12 cellular contexts compared by ENCODE assay signal in genomic region chr12:108596854-108597558, GRCh38. TPM values are rescaled to one million over a fixed set of nuclear protein-coding genes. Genes with fewer than 3 reads are reported as not detected.
DNase-seq lines count a peak whose midpoint lies in the region; ATAC-seq, FAIRE-seq and TF ChIP-seq lines count a peak whose summit lies in the region.
"Had no signal": no experiment of that assay in that cellular context is flagged by ENCODE, and none has a peak within 500 bp of the region (broad histone marks: within the 10 kb centered on the region; RNA-seq: fewer than 3 reads in every experiment).

No MANE protein-coding gene starts in this region.

- no peak for ATAC-seq in A549
- ATAC-seq: activated CD4-positive, alpha-beta T cell treated with anti-CD3 and anti-CD28 coated beads for 36 hours had no signal

- no peak overlapping the region for H3K27ac ChIP-seq in A549
- no peak overlapping the region for H3K27ac ChIP-seq in HEK293 (ENCODE audit: extremely low read depth, low read depth, low read length)
- no peak overlapping the region for H3K27ac ChIP-seq in coronary artery

- no peaks in the 10 kb centered on the region for H3K36me3 ChIP-seq in HEK293 (ENCODE audit: control insufficient read depth in 2 of 2, insufficient read depth in 1 of 2, low read length in 2 of 2)

- no peak for TF ChIP-seq RAD21 in A549 (conservative IDR thresholded peaks at IDR 0.05 in 1 of 2, IDR thresholded peaks at IDR 0.05 in 1 of 2)

- no peaks in the 10 kb centered on the region for H3K4me1 ChIP-seq in A549
- no peaks in the 10 kb centered on the region for H3K4me1 ChIP-seq in HEK293 (ENCODE audit: control insufficient read depth, insufficient read depth, low read length)

- POLR2A ChIA-PET in A549 (lab: Yijun Ruan, JAX) (no interaction called here), HEK293 (lab: Yijun Ruan, JAX) (no interaction called here)

- CTCF ChIA-PET in A549 (lab: Yijun Ruan, JAX) = interaction anchor here (0.6 to 17.9 kb wide), 2 partner anchors 22 to 516 kb away, joined by 4 to 166 read pairs; no protein-coding TSS in a partner anchor
- CTCF ChIA-PET in HEK293 (lab: Yijun Ruan, JAX) = interaction anchor here (0.6 kb wide), 1 partner anchor 706 kb away, joined by 3 read pairs; no protein-coding TSS in a partner anchor

- FAIRE-seq in A549 (lab: Jason Lieb, UNC) = no peak
- FAIRE-seq: colon, G401.6 had no signal

- no peaks in the 10 kb centered on the region for H3K36me3 Mint-ChIP-seq in nephron progenitor cell (ENCODE audit: low read depth)
- H3K36me3 Mint-ChIP-seq: CD14-positive monocyte had no signal

- no peak overlapping the region for H3K4me2 ChIP-seq in A549

- H3K9me3 Mint-ChIP-seq in nephron progenitor cell = no peaks in the 10 kb centered on the region

- no peak overlapping the region for H3K27ac Mint-ChIP-seq in nephron progenitor cell
- H3K27ac Mint-ChIP-seq: activated CD4-positive, alpha-beta T cell treated with anti-CD3 and anti-CD28 coated beads for 36 hours; CD14-positive monocyte had no signal

- peaks cover 30% of the 10 kb centered on the region for H3K4me1 Mint-ChIP-seq in nephron progenitor cell
- H3K4me1 Mint-ChIP-seq: activated CD4-positive, alpha-beta T cell treated with anti-CD3 and anti-CD28 coated beads for 36 hours had no signal

- DNase-seq in A549 (ENCODE audit: low read depth in 1 of 2, low spot score in 1 of 2) (no peak), coronary artery (ENCODE audit: low spot score) (no peak), nephron progenitor cell (no peak), islet precursor cell (no peak), NCI-H1694 (lab: John Stamatoyannopoulos, UW) (no peak), T-helper 9 cell (no peak)
- no peak for DNase-seq in activated CD4-positive, alpha-beta T cell treated with anti-CD3 and anti-CD28 coated beads for 4 hours
- DNase-seq: activated CD4-positive, alpha-beta T cell treated with anti-CD3 and anti-CD28 coated beads for 36 hours had no signal

- H3K27me3 Mint-ChIP-seq in nephron progenitor cell (ENCODE audit: low read depth, poor library complexity) = no peaks in the 10 kb centered on the region
- H3K27me3 Mint-ChIP-seq: activated CD4-positive, alpha-beta T cell treated with anti-CD3 and anti-CD28 coated beads for 36 hours had no signal

- no peak for TF ChIP-seq POLR2A in A549 (IDR thresholded peaks at IDR 0.05; ENCODE audit: low read length)

- TF ChIP-seq EP300 in A549 (IDR thresholded peaks at IDR 0.05) = no peak

- peak overlapping the region; percentile 70 for H3K4me3 Mint-ChIP-seq in nephron progenitor cell
- H3K4me3 Mint-ChIP-seq: activated CD4-positive, alpha-beta T cell treated with anti-CD3 and anti-CD28 coated beads for 36 hours; CD14-positive monocyte had no signal

- no peaks in the 10 kb centered on the region for H3K9me3 ChIP-seq in A549
- H3K9me3 ChIP-seq in HEK293 (ENCODE audit: control insufficient read depth, insufficient read depth, low read depth, low read length) = no peaks in the 10 kb centered on the region

- TF ChIP-seq CTCF in A549 (IDR thresholded peaks at IDR 0.05) (no peak), HEK293 (tag by site-specific recombination; IDR thresholded peaks at IDR 0.05) (no peak), coronary artery (IDR thresholded peaks at IDR 0.05) (no peak), nephron progenitor cell (IDR thresholded peaks at IDR 0.05) (no peak)

- 58% methylated on average over 6 of the region's 10 CpGs for WGBS in A549 (ENCODE audit: missing lambda C conversion rate)

- H3K4me3 ChIP-seq in A549 (no peak overlapping the region), HEK293 (ENCODE audit: low read depth, low read length) (no peak overlapping the region), coronary artery (peak overlapping the region; percentile 61)

TF ChIP-seq in A549, 52 proteins besides CTCF, POLR2A, EP300 and RAD21:
- TF ChIP-seq USF2 (IDR thresholded peaks at IDR 0.05) (peak; percentile 8; the same call in 1 of the 2 replicates), NPAS2 (CRISPR knock-in tag; IDR thresholded peaks at IDR 0.05; ENCODE audit: borderline replicate concordance) (no peak)

TF ChIP-seq in HEK293, 187 proteins besides CTCF, POLR2A, EP300 and RAD21:
- TF ChIP-seq ZNF274 (IDR thresholded peaks at IDR 0.05; ENCODE audit: low read length) (no peak), ZNF274 (tag by site-specific recombination; IDR thresholded peaks at IDR 0.05; ENCODE audit: borderline replicate concordance) (no peak), PATZ1 (tag by site-specific recombination; IDR thresholded peaks at IDR 0.05) (0 out of 2 replicates have a peak, but pooled peaks have one; percentile 33), ZSCAN4 (tag by site-specific recombination; IDR thresholded peaks at IDR 0.05) (0 out of 2 replicates have a peak, but pooled peaks have one; percentile 9), MYNN (tag by site-specific recombination; IDR thresholded peaks at IDR 0.05; ENCODE audit: borderline replicate concordance) (no peak), ZNF223 (tag by site-specific recombination; IDR thresholded peaks at IDR 0.05) (no peak)

RNA-seq across cellular contexts. Expression of gene TMEM119, which starts 0.9 kb away (rescaled TPM):
- not detected in 2 replicates for polyA plus RNA-seq in A549 (2011; rRNA removed)
- not detected in 2 replicates for polyA plus RNA-seq in A549 (2012; cell fraction: cytosol; rRNA removed)
- polyA plus RNA-seq in A549 (2012; cell fraction: nucleus; rRNA removed) = not detected in 2 replicates
- not detected in 3 replicates for polyA plus RNA-seq in A549 (2017; fragmentation: RNase III; extraction: RNeasy Plus Mini Kit Qiagen cat#74134 plus additional on column Dnase treatment)
- not detected in 2 replicates for polyA minus RNA-seq in A549 (2011; rRNA and poly(A)+ RNA removed)

RNA-seq across cellular contexts. Expression of gene ISCU, which starts 34.6 kb away (rescaled TPM):
- polyA plus RNA-seq in A549 (2011; rRNA removed) (174 and 177 TPM in 2 replicates), A549 (2017; fragmentation: RNase III; extraction: RNeasy Plus Mini Kit Qiagen cat#74134 plus additional on column Dnase treatment) (97.1 to 101 TPM (median 97.5 TPM) in 3 replicates)
- 81.6 and 86.3 TPM in 2 replicates for polyA plus RNA-seq in A549 (2012; cell fraction: cytosol; rRNA removed)
- polyA plus RNA-seq in A549 (2012; cell fraction: nucleus; rRNA removed) = 33.9 and 64.2 TPM in 2 replicates
- 42.4 and 60.2 TPM in 2 replicates for polyA minus RNA-seq in A549 (2011; rRNA and poly(A)+ RNA removed)

RNA-seq across cellular contexts. Expression of gene SART3, which starts 36.0 kb away (rescaled TPM):
- 51.8 and 52.7 TPM in 2 replicates for polyA plus RNA-seq in A549 (2011; rRNA removed)
- polyA plus RNA-seq in A549 (2012; cell fraction: cytosol; rRNA removed) = 27.4 and 33.8 TPM in 2 replicates
- 33.0 and 47.5 TPM in 2 replicates for polyA plus RNA-seq in A549 (2012; cell fraction: nucleus; rRNA removed)
- 77.2 to 83.2 TPM (median 81.5 TPM) in 3 replicates for polyA plus RNA-seq in A549 (2017; fragmentation: RNase III; extraction: RNeasy Plus Mini Kit Qiagen cat#74134 plus additional on column Dnase treatment)
- 53.1 and 59.4 TPM in 2 replicates for polyA minus RNA-seq in A549 (2011; rRNA and poly(A)+ RNA removed)

RNA-seq across cellular contexts. Expression of gene SELPLG, which starts 36.7 kb away (rescaled TPM):
- polyA plus RNA-seq in A549 (2011; rRNA removed) (0.17 and 0.24 TPM in 2 replicates), A549 (2017; fragmentation: RNase III; extraction: RNeasy Plus Mini Kit Qiagen cat#74134 plus additional on column Dnase treatment) (0.43 to 0.67 TPM (median 0.65 TPM) in 3 replicates)
- polyA plus RNA-seq in A549 (2012; cell fraction: cytosol; rRNA removed) = 0.30 and 0.49 TPM in 2 replicates
- 1.2 and 1.3 TPM in 2 replicates for polyA plus RNA-seq in A549 (2012; cell fraction: nucleus; rRNA removed)
- 0.19 TPM in 1 of 2 replicates, not detected in the other for polyA minus RNA-seq in A549 (2011; rRNA and poly(A)+ RNA removed)
